2 cellular contexts compared by ENCODE assay signal in the genomic region with DNA sequence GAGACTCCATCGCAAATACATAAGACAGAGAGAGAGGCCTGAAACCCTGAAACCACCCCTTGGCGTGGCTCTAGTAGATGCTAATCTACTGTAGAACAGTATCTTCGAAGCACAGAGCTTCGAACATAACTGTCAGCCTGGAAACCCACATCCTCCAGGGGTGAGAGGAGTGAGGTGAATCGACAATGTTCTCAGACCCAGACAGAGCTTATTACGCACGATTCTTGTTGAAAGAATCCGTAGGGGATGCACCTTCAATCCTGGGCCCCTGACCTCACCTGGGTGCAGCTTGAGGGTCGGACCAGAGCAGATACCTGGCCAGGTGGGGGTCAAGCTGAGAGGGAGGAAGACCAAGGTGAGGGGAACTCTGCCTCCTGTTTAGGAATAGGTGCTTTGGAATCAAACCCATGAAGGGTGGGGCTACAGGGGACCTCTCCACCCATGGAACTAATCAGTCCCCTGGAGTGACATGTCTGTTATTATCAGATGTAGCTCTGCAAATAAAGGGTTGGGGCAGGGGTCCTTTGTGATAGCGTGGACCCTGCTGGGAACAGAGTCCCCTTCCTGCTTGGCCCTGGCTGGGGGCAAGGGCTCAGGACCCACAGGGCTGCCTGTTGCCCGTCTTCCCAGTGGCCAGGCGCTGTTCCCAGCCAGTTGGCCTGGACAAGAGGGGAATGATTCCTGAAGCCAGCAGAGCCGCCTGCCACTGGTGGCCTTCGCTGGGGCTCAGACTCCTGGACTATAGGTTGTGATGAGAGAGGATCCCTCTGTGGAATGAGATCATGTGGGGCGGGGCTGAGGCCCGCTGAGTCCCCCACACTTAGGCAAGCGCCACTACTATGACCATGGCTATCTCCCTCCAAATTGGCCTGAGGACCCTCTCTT.
A peak's percentile ranks its signal among the peaks of the same experiment; 100 is the strongest.
TF ChIP-seq lines count a peak whose summit lies in the region.

No MANE protein-coding gene starts in this region.

TF ChIP-seq in HEK293, 187 proteins besides CTCF, POLR2A, EP300 and RAD21 (continued from another document):
- peak; percentile 21; the same call in 1 of the 2 replicates for TF ChIP-seq GLIS2 (tag by site-specific recombination; IDR thresholded peaks at IDR 0.05)
- TF ChIP-seq, protein P1, sequence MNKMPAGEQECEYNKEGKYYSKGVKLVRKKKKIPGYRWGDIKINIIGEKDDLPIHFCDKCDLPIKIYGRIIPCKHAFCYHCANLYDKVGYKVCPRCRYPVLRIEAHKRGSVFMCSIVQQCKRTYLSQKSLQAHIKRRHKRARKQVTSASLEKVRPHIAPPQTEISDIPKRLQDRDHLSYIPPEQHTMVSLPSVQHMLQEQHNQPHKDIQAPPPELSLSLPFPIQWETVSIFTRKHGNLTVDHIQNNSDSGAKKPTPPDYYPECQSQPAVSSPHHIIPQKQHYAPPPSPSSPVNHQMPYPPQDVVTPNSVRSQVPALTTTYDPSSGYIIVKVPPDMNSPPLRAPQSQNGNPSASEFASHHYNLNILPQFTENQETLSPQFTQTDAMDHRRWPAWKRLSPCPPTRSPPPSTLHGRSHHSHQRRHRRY (tag by site-specific recombination; IDR thresholded peaks at IDR 0.05): no peak
- TF ChIP-seq ZFP3 (tag by site-specific recombination; IDR thresholded peaks at IDR 0.05; ENCODE audit: low read depth): no peak

TF ChIP-seq in GM12891, 5 proteins besides CTCF, POLR2A, EP300 and RAD21 (continued from another document):
- TF ChIP-seq PAX5 (IDR thresholded peaks at IDR 0.05; ENCODE audit: insufficient read depth, low read length, severe bottlenecking) (no peak), TAF1 (IDR thresholded peaks at IDR 0.05; ENCODE audit: low read depth, low read length) (no peak), POU2F2 (IDR thresholded peaks at IDR 0.05; ENCODE audit: low read depth, low read length) (no peak)
